ENCODE assay signal across 24 cellular contexts in genomic region chr5:141342773-141343172, GRCh38.
"Had no signal": no experiment of that assay in that cellular context is flagged by ENCODE, and none has a peak within 500 bp of the region (broad histone marks: within the 10 kb centered on the region; RNA-seq: fewer than 3 reads in every experiment).

No MANE protein-coding gene starts in this region.

- H3K27ac ChIP-seq: coronary artery, left lung, pancreas, right lobe of liver, spleen, thoracic aorta, transverse colon had no signal

- H3K27me3 ChIP-seq: right lobe of liver had no signal

- H3K36me3 ChIP-seq: left lung, pancreas, right lobe of liver, spleen, transverse colon had no signal

- H3K4me3 ChIP-seq: left lung, lung, pancreas, right lobe of liver, spleen, thoracic aorta, transverse colon had no signal

- ATAC-seq: left lung; pancreas; right lobe of liver; stimulated activated memory B cell treated with anti-CD40 and anti-IgM and Interleukin-4, amounts not matched to agents 10 μg/mL and 1 μg/mL and 100 μg/mL, for 72 hours; stimulated activated naive CD8-positive, alpha-beta T cell treated with anti-CD3 and anti-CD28 coated beads, Interleukin-15, amount 100 ng/mL, for 72 hours had no signal

- DNase-seq: effector CD4-positive, alpha-beta T cell; foreskin melanocyte; head of caudate nucleus; hypothalamus; kidney glomerular epithelial cell; left lung; mesenchymal stem cell; midbrain; naive B cell; occipital lobe; pancreas; right lobe of liver; spleen; stimulated activated CD4-positive, alpha-beta T cell treated with anti-CD3 and anti-CD28 coated beads, Interleukin-15, amount 100 ng/mL, for 24 hours; stimulated activated CD4-positive, alpha-beta T cell treated with anti-CD3 and anti-CD28 coated beads, Interleukin-1b, Interleukin-23, amount 100 ng/mL, for 48 hours; stimulated activated CD4-positive, alpha-beta T cell treated with anti-CD3 and anti-CD28 coated beads, Interleukin-4, amount 100 ng/mL, for 24 hours; stimulated activated naive CD8-positive, alpha-beta T cell treated with anti-CD3 and anti-CD28 coated beads, Interleukin-15, amount 100 ng/mL, for 72 hours; substantia nigra; transverse colon had no signal

- H3K4me1 ChIP-seq: left lung, pancreas, right lobe of liver, spleen, transverse colon had no signal

- FAIRE-seq: islet of Langerhans, pancreas had no signal
